In the genomic region with DNA sequence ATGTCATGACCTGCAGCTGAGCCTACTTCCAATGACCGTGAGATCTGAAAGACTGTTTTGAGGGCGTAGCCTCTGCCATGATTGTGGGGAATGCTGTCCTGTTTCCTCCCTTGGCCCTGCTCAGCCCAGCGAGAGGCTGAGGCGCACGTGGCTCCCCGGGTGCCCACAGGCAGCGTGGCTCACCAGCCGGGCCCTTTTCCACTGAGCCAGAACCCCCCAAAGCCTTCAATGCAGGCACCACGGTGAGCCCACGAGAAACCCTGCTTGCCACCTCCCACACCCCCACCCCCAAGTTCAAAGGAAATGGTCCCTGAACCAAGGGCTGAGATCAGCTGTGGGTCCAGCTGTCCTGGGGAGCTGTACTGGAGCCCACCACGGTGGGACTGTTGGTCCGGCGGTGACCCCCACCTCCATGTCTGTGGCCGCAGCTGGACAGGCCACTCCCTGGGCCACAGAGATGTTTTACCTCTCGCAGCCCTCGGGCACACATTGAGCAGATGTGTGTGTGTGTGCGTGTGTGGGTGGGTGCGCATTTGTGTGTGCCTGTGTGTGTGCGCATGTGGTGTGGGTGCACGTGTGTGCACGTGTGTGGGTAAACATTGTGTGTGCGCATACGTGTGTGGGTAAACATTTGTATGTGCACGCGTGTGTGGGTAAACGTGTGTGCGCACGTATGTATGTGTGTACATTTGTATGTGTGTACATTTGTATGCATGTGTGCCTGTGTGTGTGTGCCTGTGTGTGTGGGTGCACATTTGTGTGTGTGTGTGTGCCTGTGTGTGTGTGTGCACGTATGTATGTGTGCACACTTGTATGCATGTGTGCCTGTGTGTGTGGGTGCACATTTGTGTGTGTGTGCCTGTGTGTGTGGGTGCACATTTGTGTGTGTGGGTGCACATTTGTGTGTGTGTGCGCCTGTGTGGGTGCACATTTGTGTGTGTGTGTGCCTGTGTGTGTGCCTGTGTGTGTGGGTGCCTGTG, we compare ENCODE assay signal across 2 cellular contexts.
TF ChIP-seq lines count a peak whose summit lies in the region.

No MANE protein-coding gene starts in this region.

TF ChIP-seq in HEK293T, 16 proteins besides CTCF, POLR2A, EP300 and RAD21:
- TF ChIP-seq ELF4 (IDR thresholded peaks at IDR 0.05) (no peak), TARDBP (IDR thresholded peaks at IDR 0.05) (peak; percentile 94)

TF ChIP-seq in K562, 482 proteins besides CTCF, POLR2A, EP300 and RAD21 (continues in another document):
- no peak for TF ChIP-seq GTF2F1 (IDR thresholded peaks at IDR 0.05; ENCODE audit: low read depth, low read length)
- TF ChIP-seq SMARCA4 (IDR thresholded peaks at IDR 0.05): no peak
- TF ChIP-seq, protein P1, sequence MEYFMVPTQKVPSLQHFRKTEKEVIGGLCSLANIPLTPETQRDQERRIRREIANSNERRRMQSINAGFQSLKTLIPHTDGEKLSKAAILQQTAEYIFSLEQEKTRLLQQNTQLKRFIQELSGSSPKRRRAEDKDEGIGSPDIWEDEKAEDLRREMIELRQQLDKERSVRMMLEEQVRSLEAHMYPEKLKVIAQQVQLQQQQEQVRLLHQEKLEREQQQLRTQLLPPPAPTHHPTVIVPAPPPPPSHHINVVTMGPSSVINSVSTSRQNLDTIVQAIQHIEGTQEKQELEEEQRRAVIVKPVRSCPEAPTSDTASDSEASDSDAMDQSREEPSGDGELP (CRISPR knock-in tag; IDR thresholded peaks at IDR 0.05; ENCODE audit: borderline replicate concordance): peak; percentile 42; the same call in 1 of the 2 replicates
- TF ChIP-seq, protein P2, sequence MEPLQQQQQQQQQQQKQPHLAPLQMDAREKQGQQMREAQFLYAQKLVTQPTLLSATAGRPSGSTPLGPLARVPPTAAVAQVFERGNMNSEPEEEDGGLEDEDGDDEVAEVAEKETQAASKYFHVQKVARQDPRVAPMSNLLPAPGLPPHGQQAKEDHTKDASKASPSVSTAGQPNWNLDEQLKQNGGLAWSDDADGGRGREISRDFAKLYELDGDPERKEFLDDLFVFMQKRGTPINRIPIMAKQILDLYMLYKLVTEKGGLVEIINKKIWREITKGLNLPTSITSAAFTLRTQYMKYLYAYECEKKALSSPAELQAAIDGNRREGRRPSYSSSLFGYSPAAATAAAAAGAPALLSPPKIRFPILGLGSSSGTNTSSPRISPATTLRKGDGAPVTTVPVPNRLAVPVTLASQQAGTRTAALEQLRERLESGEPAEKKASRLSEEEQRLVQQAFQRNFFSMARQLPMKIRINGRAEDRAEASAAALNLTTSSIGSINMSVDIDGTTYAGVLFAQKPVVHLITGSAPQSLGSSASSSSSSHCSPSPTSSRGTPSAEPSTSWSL (CRISPR knock-in tag; IDR thresholded peaks at IDR 0.05; ENCODE audit: borderline replicate concordance): no peak
- no peak for TF ChIP-seq ZNF23 (CRISPR knock-in tag; IDR thresholded peaks at IDR 0.05)
- TF ChIP-seq, protein P3, sequence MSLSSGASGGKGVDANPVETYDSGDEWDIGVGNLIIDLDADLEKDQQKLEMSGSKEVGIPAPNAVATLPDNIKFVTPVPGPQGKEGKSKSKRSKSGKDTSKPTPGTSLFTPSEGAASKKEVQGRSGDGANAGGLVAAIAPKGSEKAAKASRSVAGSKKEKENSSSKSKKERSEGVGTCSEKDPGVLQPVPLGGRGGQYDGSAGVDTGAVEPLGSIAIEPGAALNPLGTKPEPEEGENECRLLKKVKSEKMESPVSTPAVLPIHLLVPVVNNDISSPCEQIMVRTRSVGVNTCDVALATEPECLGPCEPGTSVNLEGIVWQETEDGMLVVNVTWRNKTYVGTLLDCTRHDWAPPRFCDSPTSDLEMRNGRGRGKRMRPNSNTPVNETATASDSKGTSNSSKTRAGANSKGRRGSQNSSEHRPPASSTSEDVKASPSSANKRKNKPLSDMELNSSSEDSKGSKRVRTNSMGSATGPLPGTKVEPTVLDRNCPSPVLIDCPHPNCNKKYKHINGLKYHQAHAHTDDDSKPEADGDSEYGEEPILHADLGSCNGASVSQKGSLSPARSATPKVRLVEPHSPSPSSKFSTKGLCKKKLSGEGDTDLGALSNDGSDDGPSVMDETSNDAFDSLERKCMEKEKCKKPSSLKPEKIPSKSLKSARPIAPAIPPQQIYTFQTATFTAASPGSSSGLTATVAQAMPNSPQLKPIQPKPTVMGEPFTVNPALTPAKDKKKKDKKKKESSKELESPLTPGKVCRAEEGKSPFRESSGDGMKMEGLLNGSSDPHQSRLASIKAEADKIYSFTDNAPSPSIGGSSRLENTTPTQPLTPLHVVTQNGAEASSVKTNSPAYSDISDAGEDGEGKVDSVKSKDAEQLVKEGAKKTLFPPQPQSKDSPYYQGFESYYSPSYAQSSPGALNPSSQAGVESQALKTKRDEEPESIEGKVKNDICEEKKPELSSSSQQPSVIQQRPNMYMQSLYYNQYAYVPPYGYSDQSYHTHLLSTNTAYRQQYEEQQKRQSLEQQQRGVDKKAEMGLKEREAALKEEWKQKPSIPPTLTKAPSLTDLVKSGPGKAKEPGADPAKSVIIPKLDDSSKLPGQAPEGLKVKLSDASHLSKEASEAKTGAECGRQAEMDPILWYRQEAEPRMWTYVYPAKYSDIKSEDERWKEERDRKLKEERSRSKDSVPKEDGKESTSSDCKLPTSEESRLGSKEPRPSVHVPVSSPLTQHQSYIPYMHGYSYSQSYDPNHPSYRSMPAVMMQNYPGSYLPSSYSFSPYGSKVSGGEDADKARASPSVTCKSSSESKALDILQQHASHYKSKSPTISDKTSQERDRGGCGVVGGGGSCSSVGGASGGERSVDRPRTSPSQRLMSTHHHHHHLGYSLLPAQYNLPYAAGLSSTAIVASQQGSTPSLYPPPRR (CRISPR knock-in tag; IDR thresholded peaks at IDR 0.05; ENCODE audit: borderline replicate concordance): no peak
- no peak for TF ChIP-seq ZNF644 (tag; IDR thresholded peaks at IDR 0.05; ENCODE audit: low read depth)
- TF ChIP-seq ZNF263 (CRISPR knock-in tag; IDR thresholded peaks at IDR 0.05; ENCODE audit: borderline replicate concordance): 0 out of 2 replicates have a peak, but pooled peaks have one; percentile 17
- peak; percentile 54 for TF ChIP-seq SUPT5H (IDR thresholded peaks at IDR 0.05)
- TF ChIP-seq PPARD (CRISPR knock-in tag; IDR thresholded peaks at IDR 0.05): no peak
- peak in 1 of 2 experiments; percentile 63; a peak in 1 of 4 replicates for TF ChIP-seq FOXA3 (CRISPR knock-in tag; conservative IDR thresholded peaks at IDR 0.05 in 1 of 2, IDR thresholded peaks at IDR 0.05 in 1 of 2)
- TF ChIP-seq MCM7 (IDR thresholded peaks at IDR 0.05): no peak
- TF ChIP-seq POLR2G (IDR thresholded peaks at IDR 0.05; ENCODE audit: low read depth, low read length): peak; percentile 70
- TF ChIP-seq CREBBP (IDR thresholded peaks at IDR 0.05; ENCODE audit: low read depth, low read length): no peak
- TF ChIP-seq RBM14 (IDR thresholded peaks at IDR 0.05; ENCODE audit: borderline replicate concordance, insufficient read depth, low read depth, low read length): no peak
- TF ChIP-seq, protein P4, sequence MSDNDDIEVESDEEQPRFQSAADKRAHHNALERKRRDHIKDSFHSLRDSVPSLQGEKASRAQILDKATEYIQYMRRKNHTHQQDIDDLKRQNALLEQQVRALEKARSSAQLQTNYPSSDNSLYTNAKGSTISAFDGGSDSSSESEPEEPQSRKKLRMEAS (CRISPR knock-in tag; IDR thresholded peaks at IDR 0.05): no peak
- peak; percentile 77; the same call in 1 of the 2 replicates for TF ChIP-seq STAT5A (IDR thresholded peaks at IDR 0.05; ENCODE audit: borderline replicate concordance, low read length)
- no peak for TF ChIP-seq ZNF79 (CRISPR knock-in tag; IDR thresholded peaks at IDR 0.05; ENCODE audit: low read depth)
- TF ChIP-seq, protein P5, sequence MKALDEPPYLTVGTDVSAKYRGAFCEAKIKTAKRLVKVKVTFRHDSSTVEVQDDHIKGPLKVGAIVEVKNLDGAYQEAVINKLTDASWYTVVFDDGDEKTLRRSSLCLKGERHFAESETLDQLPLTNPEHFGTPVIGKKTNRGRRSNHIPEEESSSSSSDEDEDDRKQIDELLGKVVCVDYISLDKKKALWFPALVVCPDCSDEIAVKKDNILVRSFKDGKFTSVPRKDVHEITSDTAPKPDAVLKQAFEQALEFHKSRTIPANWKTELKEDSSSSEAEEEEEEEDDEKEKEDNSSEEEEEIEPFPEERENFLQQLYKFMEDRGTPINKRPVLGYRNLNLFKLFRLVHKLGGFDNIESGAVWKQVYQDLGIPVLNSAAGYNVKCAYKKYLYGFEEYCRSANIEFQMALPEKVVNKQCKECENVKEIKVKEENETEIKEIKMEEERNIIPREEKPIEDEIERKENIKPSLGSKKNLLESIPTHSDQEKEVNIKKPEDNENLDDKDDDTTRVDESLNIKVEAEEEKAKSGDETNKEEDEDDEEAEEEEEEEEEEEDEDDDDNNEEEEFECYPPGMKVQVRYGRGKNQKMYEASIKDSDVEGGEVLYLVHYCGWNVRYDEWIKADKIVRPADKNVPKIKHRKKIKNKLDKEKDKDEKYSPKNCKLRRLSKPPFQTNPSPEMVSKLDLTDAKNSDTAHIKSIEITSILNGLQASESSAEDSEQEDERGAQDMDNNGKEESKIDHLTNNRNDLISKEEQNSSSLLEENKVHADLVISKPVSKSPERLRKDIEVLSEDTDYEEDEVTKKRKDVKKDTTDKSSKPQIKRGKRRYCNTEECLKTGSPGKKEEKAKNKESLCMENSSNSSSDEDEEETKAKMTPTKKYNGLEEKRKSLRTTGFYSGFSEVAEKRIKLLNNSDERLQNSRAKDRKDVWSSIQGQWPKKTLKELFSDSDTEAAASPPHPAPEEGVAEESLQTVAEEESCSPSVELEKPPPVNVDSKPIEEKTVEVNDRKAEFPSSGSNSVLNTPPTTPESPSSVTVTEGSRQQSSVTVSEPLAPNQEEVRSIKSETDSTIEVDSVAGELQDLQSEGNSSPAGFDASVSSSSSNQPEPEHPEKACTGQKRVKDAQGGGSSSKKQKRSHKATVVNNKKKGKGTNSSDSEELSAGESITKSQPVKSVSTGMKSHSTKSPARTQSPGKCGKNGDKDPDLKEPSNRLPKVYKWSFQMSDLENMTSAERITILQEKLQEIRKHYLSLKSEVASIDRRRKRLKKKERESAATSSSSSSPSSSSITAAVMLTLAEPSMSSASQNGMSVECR (CRISPR knock-in tag; IDR thresholded peaks at IDR 0.05): 0 out of 2 replicates have a peak, but pooled peaks have one; percentile 24
- TF ChIP-seq CBX1 (IDR thresholded peaks at IDR 0.05; ENCODE audit: low read depth): peak; percentile 28; the same call in 1 of the 2 replicates
- TF ChIP-seq JUNB (CRISPR knock-in tag; conservative IDR thresholded peaks at IDR 0.05): no peak
- peak; percentile 91 for TF ChIP-seq TARDBP (IDR thresholded peaks at IDR 0.05)
- TF ChIP-seq TGIF2 (CRISPR knock-in tag; IDR thresholded peaks at IDR 0.05): no peak
- no peak for TF ChIP-seq GTF2E2 (tag; IDR thresholded peaks at IDR 0.05)
- TF ChIP-seq RBM22 (IDR thresholded peaks at IDR 0.05; ENCODE audit: low read depth, low read length, poor library complexity, severe bottlenecking): peak; percentile 83
- TF ChIP-seq, protein P6, sequence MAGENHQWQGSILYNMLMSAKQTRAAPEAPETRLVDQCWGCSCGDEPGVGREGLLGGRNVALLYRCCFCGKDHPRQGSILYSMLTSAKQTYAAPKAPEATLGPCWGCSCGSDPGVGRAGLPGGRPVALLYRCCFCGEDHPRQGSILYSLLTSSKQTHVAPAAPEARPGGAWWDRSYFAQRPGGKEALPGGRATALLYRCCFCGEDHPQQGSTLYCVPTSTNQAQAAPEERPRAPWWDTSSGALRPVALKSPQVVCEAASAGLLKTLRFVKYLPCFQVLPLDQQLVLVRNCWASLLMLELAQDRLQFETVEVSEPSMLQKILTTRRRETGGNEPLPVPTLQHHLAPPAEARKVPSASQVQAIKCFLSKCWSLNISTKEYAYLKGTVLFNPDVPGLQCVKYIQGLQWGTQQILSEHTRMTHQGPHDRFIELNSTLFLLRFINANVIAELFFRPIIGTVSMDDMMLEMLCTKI (IDR thresholded peaks at IDR 0.05; ENCODE audit: partially characterized antibody): no peak
- TF ChIP-seq STAT5B (CRISPR knock-in tag; IDR thresholded peaks at IDR 0.05): no peak
- TF ChIP-seq, protein P7, sequence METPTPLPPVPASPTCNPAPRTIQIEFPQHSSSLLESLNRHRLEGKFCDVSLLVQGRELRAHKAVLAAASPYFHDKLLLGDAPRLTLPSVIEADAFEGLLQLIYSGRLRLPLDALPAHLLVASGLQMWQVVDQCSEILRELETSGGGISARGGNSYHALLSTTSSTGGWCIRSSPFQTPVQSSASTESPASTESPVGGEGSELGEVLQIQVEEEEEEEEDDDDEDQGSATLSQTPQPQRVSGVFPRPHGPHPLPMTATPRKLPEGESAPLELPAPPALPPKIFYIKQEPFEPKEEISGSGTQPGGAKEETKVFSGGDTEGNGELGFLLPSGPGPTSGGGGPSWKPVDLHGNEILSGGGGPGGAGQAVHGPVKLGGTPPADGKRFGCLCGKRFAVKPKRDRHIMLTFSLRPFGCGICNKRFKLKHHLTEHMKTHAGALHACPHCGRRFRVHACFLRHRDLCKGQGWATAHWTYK (CRISPR knock-in tag; IDR thresholded peaks at IDR 0.05): no peak
- no peak for TF ChIP-seq HMG20A (CRISPR knock-in tag; conservative IDR thresholded peaks at IDR 0.05)
- TF ChIP-seq EGR1 (conservative IDR thresholded peaks at IDR 0.05): 0 out of 2 replicates have a peak, but pooled peaks have one; percentile 17
- TF ChIP-seq, protein P8, sequence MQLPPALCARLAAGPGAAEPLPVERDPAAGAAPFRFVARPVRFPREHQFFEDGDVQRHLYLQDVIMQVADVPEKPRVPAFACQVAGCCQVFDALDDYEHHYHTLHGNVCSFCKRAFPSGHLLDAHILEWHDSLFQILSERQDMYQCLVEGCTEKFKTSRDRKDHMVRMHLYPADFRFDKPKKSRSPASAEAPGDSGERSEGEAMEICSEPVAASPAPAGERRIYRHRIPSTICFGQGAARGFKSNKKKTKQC (CRISPR knock-in tag; IDR thresholded peaks at IDR 0.05): no peak
- TF ChIP-seq, protein P9, sequence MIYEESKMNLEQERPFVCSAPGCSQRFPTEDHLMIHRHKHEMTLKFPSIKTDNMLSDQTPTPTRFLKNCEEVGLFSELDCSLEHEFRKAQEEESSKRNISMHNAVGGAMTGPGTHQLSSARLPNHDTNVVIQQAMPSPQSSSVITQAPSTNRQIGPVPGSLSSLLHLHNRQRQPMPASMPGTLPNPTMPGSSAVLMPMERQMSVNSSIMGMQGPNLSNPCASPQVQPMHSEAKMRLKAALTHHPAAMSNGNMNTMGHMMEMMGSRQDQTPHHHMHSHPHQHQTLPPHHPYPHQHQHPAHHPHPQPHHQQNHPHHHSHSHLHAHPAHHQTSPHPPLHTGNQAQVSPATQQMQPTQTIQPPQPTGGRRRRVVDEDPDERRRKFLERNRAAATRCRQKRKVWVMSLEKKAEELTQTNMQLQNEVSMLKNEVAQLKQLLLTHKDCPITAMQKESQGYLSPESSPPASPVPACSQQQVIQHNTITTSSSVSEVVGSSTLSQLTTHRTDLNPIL (CRISPR knock-in tag; IDR thresholded peaks at IDR 0.05): no peak
- peak in 1 of 2 experiments; percentile 42; a peak in 1 of 4 replicates for TF ChIP-seq KDM1A (IDR thresholded peaks at IDR 0.05)
- TF ChIP-seq NCOA1 (IDR thresholded peaks at IDR 0.05; ENCODE audit: low read depth): no peak
- TF ChIP-seq MTA1 (IDR thresholded peaks at IDR 0.05; ENCODE audit: borderline replicate concordance): no peak
- TF ChIP-seq, protein P10, sequence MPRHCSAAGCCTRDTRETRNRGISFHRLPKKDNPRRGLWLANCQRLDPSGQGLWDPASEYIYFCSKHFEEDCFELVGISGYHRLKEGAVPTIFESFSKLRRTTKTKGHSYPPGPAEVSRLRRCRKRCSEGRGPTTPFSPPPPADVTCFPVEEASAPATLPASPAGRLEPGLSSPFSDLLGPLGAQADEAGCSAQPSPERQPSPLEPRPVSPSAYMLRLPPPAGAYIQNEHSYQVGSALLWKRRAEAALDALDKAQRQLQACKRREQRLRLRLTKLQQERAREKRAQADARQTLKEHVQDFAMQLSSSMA (CRISPR knock-in tag; IDR thresholded peaks at IDR 0.05): no peak
- no peak for TF ChIP-seq TCF7L2 (IDR thresholded peaks at IDR 0.05; ENCODE audit: low read depth, low read length)
- TF ChIP-seq TAF15 (IDR thresholded peaks at IDR 0.05; ENCODE audit: low read depth, low read length): no peak
